In the genomic region with DNA sequence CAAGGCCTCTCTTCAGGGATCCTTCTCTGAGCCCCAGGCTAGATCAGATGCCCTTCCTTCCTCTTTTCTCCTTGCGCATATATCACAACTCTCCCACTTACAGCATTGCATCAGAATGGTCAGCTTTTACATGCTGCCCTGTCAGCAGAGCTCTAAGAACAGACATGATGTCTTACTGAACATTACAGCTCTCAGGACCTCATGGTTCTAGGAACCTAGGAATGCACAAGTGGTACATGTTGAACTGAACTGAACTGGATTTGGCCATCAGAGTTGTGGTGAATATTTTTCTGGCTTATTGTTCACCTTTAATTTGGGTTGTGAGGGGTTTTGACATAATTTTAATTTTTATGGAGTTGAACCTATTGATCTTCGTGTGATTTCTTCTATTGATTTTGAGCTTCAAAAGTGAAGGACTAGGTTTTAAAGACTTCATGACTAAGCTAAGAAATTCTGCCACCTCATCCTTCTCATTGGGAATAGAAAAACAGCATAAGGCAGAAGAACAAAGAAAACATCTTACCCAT, we compare ENCODE assay signal across 1 cellular context.
TF ChIP-seq lines count a peak whose summit lies in the region.

No MANE protein-coding gene starts in this region.

TF ChIP-seq in HepG2, 621 proteins besides CTCF, POLR2A, EP300 and RAD21 (continued from another document):
- no peak for TF ChIP-seq BHLHE40 (IDR thresholded peaks at IDR 0.05; ENCODE audit: low read length)
